1 cellular context compared by ENCODE assay signal in the genomic region with DNA sequence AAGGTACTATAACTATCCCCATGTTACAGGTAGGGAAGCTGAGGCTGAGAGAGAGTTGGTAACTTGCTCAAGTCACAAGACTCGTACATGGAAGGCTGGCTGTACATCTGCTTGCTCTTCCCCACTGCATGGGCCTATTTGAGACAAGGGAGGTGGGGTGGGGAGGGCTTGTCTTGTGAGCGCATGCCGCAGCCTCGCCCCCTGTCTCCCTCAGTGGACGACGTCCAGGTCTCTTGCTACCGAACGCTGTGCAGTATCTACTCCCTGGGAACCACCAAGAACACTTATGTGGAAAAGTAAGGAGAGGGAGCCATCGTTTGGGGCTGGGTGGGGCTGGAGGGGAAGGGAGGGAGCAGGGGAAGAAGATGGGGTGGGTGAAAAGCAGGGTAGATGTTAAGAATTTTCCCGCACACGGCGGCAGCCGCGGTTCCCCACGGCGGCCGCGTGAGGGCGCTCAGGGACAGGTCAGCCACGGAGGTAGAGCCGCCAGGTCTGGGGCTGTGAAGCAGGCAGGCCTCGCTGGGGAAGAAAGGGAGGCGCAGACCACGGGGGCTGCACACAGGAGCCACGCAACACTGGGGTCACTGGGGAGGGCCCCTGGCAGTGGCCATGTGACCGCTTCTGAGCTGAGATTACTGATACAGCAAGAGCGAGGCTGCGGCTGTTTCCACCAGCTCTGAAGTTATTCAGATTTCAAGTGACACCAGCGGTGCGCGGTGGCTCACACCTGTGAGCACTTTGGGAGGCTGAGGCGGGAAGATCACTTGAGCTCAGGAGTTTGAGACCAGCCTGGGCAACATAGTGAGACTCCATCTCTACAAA.
TF ChIP-seq lines count a peak whose summit lies in the region.

No MANE protein-coding gene starts in this region.

TF ChIP-seq in K562, 482 proteins besides CTCF, POLR2A, EP300 and RAD21 (continued from another document and continues in another):
- TF ChIP-seq RHOXF2B (CRISPR knock-in tag; conservative IDR thresholded peaks at IDR 0.05) (no peak), BHLHE40 (IDR thresholded peaks at IDR 0.05; ENCODE audit: low read length) (0 out of 2 replicates have a peak, but pooled peaks have one; percentile 7), JUND (IDR thresholded peaks at IDR 0.05; ENCODE audit: borderline replicate concordance, low read depth, low read length) (peak; percentile 55), JUND (tag; IDR thresholded peaks at IDR 0.05; ENCODE audit: borderline replicate concordance, low read depth, low read length) (no peak; the same call in 2 of the 3 replicates), CTBP1 (IDR thresholded peaks at IDR 0.05; ENCODE audit: borderline replicate concordance) (peak; percentile 47; the same call in 1 of the 2 replicates), CREM (IDR thresholded peaks at IDR 0.05; ENCODE audit: low read depth) (peak; percentile 38), SMAD2 (IDR thresholded peaks at IDR 0.05; ENCODE audit: low read depth, low read length) (no peak), KLF16 (IDR thresholded peaks at IDR 0.05) (peak; percentile 27; the same call in 1 of the 2 replicates), CXXC5 (CRISPR knock-in tag; IDR thresholded peaks at IDR 0.05) (0 out of 2 replicates have a peak, but pooled peaks have one; percentile 16), FOSL1 (tag; conservative IDR thresholded peaks at IDR 0.05) (no peak), TEAD4 (IDR thresholded peaks at IDR 0.05; ENCODE audit: low read length) (0 out of 2 replicates have a peak, but pooled peaks have one; percentile 12), TEAD4 (CRISPR knock-in tag; IDR thresholded peaks at IDR 0.05; ENCODE audit: borderline replicate concordance) (no peak), KAT7 (CRISPR knock-in tag; IDR thresholded peaks at IDR 0.05; ENCODE audit: borderline replicate concordance) (no peak), CC2D1A (IDR thresholded peaks at IDR 0.05) (0 out of 2 replicates have a peak, but pooled peaks have one; percentile 25), ZNF175 (CRISPR knock-in tag; IDR thresholded peaks at IDR 0.05; ENCODE audit: low read depth) (no peak), HEY1 (CRISPR knock-in tag; IDR thresholded peaks at IDR 0.05; ENCODE audit: borderline replicate concordance) (no peak), CBX3 (IDR thresholded peaks at IDR 0.05; ENCODE audit: borderline replicate concordance in 1 of 2, low read length in 2 of 2) (no peak), ZFX (CRISPR knock-in tag; IDR thresholded peaks at IDR 0.05) (peak; percentile 59), ASH1L (IDR thresholded peaks at IDR 0.05; ENCODE audit: borderline replicate concordance, low read depth, partially characterized antibody) (no peak), MTA2 (IDR thresholded peaks at IDR 0.05; ENCODE audit: low read depth) (no peak), KHSRP (IDR thresholded peaks at IDR 0.05) (no peak), ZNF830 (CRISPR knock-in tag; IDR thresholded peaks at IDR 0.05) (no peak), MYNN (IDR thresholded peaks at IDR 0.05) (no peak), MYNN (CRISPR knock-in tag; IDR thresholded peaks at IDR 0.05) (no peak), SP1 (CRISPR knock-in tag; IDR thresholded peaks at IDR 0.05) (no peak), ZNF212 (CRISPR knock-in tag; IDR thresholded peaks at IDR 0.05) (no peak), ZNF431 (CRISPR knock-in tag; IDR thresholded peaks at IDR 0.05) (no peak), POLR2G (IDR thresholded peaks at IDR 0.05; ENCODE audit: low read depth, low read length) (0 out of 2 replicates have a peak, but pooled peaks have one; percentile 42), CBX1 (IDR thresholded peaks at IDR 0.05; ENCODE audit: low read depth) (no peak), KDM4B (IDR thresholded peaks at IDR 0.05; ENCODE audit: borderline replicate concordance in 2 of 2, low read depth in 1 of 2) (0 out of 4 replicates have a peak, but pooled peaks of 1 of the 2 experiments have one; percentile 29), L3MBTL2 (IDR thresholded peaks at IDR 0.05) (peak; percentile 63), MAZ (CRISPR knock-in tag; conservative IDR thresholded peaks at IDR 0.05 in 1 of 2, IDR thresholded peaks at IDR 0.05 in 1 of 2) (peak; percentile 32 to 73; a peak in 2 of 4 replicates), ZNF445 (CRISPR knock-in tag; IDR thresholded peaks at IDR 0.05; ENCODE audit: low read depth) (no peak), MTA1 (IDR thresholded peaks at IDR 0.05; ENCODE audit: borderline replicate concordance) (no peak), TFAM (CRISPR knock-in tag; conservative IDR thresholded peaks at IDR 0.05) (no peak)
- TF ChIP-seq, protein P1, sequence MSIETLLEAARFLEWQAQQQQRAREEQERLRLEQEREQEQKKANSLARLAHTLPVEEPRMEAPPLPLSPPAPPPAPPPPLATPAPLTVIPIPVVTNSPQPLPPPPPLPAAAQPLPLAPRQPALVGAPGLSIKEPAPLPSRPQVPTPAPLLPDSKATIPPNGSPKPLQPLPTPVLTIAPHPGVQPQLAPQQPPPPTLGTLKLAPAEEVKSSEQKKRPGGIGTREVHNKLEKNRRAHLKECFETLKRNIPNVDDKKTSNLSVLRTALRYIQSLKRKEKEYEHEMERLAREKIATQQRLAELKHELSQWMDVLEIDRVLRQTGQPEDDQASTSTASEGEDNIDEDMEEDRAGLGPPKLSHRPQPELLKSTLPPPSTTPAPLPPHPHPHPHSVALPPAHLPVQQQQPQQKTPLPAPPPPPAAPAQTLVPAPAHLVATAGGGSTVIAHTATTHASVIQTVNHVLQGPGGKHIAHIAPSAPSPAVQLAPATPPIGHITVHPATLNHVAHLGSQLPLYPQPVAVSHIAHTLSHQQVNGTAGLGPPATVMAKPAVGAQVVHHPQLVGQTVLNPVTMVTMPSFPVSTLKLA (conservative IDR thresholded peaks at IDR 0.05): peak in 1 of 2 experiments; percentile 38; a peak in 1 of 4 replicates
- TF ChIP-seq, protein P2, sequence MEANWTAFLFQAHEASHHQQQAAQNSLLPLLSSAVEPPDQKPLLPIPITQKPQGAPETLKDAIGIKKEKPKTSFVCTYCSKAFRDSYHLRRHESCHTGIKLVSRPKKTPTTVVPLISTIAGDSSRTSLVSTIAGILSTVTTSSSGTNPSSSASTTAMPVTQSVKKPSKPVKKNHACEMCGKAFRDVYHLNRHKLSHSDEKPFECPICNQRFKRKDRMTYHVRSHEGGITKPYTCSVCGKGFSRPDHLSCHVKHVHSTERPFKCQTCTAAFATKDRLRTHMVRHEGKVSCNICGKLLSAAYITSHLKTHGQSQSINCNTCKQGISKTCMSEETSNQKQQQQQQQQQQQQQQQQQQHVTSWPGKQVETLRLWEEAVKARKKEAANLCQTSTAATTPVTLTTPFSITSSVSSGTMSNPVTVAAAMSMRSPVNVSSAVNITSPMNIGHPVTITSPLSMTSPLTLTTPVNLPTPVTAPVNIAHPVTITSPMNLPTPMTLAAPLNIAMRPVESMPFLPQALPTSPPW (CRISPR knock-in tag; IDR thresholded peaks at IDR 0.05): peak; percentile 43; the same call in 1 of the 2 replicates
- TF ChIP-seq, protein P3, sequence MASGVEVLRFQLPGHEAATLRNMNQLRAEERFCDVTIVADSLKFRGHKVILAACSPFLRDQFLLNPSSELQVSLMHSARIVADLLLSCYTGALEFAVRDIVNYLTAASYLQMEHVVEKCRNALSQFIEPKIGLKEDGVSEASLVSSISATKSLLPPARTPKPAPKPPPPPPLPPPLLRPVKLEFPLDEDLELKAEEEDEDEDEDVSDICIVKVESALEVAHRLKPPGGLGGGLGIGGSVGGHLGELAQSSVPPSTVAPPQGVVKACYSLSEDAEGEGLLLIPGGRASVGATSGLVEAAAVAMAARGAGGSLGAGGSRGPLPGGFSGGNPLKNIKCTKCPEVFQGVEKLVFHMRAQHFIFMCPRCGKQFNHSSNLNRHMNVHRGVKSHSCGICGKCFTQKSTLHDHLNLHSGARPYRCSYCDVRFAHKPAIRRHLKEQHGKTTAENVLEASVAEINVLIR (CRISPR knock-in tag; IDR thresholded peaks at IDR 0.05): no peak
- TF ChIP-seq, protein P4, sequence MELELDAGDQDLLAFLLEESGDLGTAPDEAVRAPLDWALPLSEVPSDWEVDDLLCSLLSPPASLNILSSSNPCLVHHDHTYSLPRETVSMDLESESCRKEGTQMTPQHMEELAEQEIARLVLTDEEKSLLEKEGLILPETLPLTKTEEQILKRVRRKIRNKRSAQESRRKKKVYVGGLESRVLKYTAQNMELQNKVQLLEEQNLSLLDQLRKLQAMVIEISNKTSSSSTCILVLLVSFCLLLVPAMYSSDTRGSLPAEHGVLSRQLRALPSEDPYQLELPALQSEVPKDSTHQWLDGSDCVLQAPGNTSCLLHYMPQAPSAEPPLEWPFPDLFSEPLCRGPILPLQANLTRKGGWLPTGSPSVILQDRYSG (tag; conservative IDR thresholded peaks at IDR 0.05; ENCODE audit: low read depth): no peak
- TF ChIP-seq, protein P5, sequence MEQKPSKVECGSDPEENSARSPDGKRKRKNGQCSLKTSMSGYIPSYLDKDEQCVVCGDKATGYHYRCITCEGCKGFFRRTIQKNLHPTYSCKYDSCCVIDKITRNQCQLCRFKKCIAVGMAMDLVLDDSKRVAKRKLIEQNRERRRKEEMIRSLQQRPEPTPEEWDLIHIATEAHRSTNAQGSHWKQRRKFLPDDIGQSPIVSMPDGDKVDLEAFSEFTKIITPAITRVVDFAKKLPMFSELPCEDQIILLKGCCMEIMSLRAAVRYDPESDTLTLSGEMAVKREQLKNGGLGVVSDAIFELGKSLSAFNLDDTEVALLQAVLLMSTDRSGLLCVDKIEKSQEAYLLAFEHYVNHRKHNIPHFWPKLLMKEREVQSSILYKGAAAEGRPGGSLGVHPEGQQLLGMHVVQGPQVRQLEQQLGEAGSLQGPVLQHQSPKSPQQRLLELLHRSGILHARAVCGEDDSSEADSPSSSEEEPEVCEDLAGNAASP (IDR thresholded peaks at IDR 0.05): no peak
- TF ChIP-seq, protein P6, sequence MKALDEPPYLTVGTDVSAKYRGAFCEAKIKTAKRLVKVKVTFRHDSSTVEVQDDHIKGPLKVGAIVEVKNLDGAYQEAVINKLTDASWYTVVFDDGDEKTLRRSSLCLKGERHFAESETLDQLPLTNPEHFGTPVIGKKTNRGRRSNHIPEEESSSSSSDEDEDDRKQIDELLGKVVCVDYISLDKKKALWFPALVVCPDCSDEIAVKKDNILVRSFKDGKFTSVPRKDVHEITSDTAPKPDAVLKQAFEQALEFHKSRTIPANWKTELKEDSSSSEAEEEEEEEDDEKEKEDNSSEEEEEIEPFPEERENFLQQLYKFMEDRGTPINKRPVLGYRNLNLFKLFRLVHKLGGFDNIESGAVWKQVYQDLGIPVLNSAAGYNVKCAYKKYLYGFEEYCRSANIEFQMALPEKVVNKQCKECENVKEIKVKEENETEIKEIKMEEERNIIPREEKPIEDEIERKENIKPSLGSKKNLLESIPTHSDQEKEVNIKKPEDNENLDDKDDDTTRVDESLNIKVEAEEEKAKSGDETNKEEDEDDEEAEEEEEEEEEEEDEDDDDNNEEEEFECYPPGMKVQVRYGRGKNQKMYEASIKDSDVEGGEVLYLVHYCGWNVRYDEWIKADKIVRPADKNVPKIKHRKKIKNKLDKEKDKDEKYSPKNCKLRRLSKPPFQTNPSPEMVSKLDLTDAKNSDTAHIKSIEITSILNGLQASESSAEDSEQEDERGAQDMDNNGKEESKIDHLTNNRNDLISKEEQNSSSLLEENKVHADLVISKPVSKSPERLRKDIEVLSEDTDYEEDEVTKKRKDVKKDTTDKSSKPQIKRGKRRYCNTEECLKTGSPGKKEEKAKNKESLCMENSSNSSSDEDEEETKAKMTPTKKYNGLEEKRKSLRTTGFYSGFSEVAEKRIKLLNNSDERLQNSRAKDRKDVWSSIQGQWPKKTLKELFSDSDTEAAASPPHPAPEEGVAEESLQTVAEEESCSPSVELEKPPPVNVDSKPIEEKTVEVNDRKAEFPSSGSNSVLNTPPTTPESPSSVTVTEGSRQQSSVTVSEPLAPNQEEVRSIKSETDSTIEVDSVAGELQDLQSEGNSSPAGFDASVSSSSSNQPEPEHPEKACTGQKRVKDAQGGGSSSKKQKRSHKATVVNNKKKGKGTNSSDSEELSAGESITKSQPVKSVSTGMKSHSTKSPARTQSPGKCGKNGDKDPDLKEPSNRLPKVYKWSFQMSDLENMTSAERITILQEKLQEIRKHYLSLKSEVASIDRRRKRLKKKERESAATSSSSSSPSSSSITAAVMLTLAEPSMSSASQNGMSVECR (CRISPR knock-in tag; IDR thresholded peaks at IDR 0.05): 0 out of 2 replicates have a peak, but pooled peaks have one; percentile 27
- TF ChIP-seq, protein P7, sequence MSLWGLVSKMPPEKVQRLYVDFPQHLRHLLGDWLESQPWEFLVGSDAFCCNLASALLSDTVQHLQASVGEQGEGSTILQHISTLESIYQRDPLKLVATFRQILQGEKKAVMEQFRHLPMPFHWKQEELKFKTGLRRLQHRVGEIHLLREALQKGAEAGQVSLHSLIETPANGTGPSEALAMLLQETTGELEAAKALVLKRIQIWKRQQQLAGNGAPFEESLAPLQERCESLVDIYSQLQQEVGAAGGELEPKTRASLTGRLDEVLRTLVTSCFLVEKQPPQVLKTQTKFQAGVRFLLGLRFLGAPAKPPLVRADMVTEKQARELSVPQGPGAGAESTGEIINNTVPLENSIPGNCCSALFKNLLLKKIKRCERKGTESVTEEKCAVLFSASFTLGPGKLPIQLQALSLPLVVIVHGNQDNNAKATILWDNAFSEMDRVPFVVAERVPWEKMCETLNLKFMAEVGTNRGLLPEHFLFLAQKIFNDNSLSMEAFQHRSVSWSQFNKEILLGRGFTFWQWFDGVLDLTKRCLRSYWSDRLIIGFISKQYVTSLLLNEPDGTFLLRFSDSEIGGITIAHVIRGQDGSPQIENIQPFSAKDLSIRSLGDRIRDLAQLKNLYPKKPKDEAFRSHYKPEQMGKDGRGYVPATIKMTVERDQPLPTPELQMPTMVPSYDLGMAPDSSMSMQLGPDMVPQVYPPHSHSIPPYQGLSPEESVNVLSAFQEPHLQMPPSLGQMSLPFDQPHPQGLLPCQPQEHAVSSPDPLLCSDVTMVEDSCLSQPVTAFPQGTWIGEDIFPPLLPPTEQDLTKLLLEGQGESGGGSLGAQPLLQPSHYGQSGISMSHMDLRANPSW (CRISPR knock-in tag; IDR thresholded peaks at IDR 0.05): no peak
- TF ChIP-seq, protein P8, sequence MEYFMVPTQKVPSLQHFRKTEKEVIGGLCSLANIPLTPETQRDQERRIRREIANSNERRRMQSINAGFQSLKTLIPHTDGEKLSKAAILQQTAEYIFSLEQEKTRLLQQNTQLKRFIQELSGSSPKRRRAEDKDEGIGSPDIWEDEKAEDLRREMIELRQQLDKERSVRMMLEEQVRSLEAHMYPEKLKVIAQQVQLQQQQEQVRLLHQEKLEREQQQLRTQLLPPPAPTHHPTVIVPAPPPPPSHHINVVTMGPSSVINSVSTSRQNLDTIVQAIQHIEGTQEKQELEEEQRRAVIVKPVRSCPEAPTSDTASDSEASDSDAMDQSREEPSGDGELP (CRISPR knock-in tag; IDR thresholded peaks at IDR 0.05; ENCODE audit: borderline replicate concordance): peak; percentile 60; the same call in 1 of the 2 replicates
- TF ChIP-seq, protein P9, sequence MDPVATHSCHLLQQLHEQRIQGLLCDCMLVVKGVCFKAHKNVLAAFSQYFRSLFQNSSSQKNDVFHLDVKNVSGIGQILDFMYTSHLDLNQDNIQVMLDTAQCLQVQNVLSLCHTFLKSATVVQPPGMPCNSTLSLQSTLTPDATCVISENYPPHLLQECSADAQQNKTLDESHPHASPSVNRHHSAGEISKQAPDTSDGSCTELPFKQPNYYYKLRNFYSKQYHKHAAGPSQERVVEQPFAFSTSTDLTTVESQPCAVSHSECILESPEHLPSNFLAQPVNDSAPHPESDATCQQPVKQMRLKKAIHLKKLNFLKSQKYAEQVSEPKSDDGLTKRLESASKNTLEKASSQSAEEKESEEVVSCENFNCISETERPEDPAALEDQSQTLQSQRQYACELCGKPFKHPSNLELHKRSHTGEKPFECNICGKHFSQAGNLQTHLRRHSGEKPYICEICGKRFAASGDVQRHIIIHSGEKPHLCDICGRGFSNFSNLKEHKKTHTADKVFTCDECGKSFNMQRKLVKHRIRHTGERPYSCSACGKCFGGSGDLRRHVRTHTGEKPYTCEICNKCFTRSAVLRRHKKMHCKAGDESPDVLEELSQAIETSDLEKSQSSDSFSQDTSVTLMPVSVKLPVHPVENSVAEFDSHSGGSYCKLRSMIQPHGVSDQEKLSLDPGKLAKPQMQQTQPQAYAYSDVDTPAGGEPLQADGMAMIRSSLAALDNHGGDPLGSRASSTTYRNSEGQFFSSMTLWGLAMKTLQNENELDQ (CRISPR knock-in tag; IDR thresholded peaks at IDR 0.05; ENCODE audit: borderline replicate concordance): no peak
